Comparison of ENCODE assay signal across 1 cellular context in the genomic region with DNA sequence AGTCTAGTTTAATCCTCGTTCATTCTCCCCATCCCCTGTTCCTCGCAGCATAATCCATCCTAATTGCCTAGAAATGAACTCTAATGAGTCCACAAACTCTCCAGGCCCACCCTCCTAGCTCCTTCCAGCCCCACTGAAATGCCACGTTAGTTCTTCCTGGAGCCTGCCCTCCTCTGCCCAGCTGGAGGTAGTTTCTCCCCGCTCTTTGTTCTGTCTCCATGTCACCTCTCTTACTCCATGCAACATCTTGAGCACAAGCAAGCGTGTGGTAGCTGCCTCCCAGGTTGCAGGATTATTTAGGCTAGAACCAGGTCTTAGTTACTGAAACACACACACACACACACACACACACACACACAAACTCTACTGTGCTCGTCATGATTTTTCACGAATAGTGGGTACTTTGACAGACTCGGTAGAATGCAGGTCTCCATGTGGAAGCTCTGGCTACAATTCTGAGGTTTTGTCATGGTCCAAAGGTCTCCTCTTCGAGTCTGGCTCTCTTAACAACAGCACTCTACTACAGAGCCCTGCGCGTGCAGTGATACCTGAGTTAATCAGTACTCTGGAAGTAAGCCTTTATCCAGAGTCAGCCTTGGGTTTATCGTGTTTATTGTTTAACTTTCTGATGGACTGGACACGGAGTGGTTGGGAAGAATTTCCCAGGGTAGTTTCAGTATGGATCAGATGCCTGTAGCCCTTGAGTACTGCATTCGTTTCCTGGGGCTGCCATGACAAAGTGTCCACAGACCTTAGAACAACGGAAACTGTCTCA.
TF ChIP-seq lines count a peak whose summit lies in the region.

No MANE protein-coding gene starts in this region.

TF ChIP-seq in A549, 52 proteins besides CTCF, POLR2A, EP300 and RAD21 (continued from another document):
- TF ChIP-seq, protein P1, sequence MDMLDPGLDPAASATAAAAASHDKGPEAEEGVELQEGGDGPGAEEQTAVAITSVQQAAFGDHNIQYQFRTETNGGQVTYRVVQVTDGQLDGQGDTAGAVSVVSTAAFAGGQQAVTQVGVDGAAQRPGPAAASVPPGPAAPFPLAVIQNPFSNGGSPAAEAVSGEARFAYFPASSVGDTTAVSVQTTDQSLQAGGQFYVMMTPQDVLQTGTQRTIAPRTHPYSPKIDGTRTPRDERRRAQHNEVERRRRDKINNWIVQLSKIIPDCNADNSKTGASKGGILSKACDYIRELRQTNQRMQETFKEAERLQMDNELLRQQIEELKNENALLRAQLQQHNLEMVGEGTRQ (IDR thresholded peaks at IDR 0.05), result no peak
- TF ChIP-seq CHD2 (IDR thresholded peaks at IDR 0.05; ENCODE audit: low read length, partially characterized antibody) (no peak), MAZ (IDR thresholded peaks at IDR 0.05; ENCODE audit: borderline replicate concordance, low read depth, low read length) (no peak), ZSCAN20 (CRISPR knock-in tag; IDR thresholded peaks at IDR 0.05) (no peak), NFE2L2 (conservative IDR thresholded peaks at IDR 0.05; ENCODE audit: low read length) (no peak)
- TF ChIP-seq, protein P2, sequence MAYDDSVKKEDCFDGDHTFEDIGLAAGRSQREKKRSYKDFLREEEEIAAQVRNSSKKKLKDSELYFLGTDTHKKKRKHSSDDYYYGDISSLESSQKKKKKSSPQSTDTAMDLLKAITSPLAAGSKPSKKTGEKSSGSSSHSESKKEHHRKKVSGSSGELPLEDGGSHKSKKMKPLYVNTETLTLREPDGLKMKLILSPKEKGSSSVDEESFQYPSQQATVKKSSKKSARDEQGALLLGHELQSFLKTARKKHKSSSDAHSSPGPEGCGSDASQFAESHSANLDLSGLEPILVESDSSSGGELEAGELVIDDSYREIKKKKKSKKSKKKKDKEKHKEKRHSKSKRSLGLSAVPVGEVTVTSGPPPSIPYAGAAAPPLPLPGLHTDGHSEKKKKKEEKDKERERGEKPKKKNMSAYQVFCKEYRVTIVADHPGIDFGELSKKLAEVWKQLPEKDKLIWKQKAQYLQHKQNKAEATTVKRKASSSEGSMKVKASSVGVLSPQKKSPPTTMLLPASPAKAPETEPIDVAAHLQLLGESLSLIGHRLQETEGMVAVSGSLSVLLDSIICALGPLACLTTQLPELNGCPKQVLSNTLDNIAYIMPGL (CRISPR knock-in tag; IDR thresholded peaks at IDR 0.05; ENCODE audit: borderline replicate concordance), result no peak
- TF ChIP-seq, protein P3, sequence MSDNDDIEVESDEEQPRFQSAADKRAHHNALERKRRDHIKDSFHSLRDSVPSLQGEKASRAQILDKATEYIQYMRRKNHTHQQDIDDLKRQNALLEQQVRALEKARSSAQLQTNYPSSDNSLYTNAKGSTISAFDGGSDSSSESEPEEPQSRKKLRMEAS (IDR thresholded peaks at IDR 0.05), result no peak
- TF ChIP-seq, protein P4, sequence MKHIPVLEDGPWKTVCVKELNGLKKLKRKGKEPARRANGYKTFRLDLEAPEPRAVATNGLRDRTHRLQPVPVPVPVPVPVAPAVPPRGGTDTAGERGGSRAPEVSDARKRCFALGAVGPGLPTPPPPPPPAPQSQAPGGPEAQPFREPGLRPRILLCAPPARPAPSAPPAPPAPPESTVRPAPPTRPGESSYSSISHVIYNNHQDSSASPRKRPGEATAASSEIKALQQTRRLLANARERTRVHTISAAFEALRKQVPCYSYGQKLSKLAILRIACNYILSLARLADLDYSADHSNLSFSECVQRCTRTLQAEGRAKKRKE (CRISPR knock-in tag; IDR thresholded peaks at IDR 0.05; ENCODE audit: low read depth), result no peak
TF ChIP-seq in A549: peak in this region for 0.
